In the genomic region with DNA sequence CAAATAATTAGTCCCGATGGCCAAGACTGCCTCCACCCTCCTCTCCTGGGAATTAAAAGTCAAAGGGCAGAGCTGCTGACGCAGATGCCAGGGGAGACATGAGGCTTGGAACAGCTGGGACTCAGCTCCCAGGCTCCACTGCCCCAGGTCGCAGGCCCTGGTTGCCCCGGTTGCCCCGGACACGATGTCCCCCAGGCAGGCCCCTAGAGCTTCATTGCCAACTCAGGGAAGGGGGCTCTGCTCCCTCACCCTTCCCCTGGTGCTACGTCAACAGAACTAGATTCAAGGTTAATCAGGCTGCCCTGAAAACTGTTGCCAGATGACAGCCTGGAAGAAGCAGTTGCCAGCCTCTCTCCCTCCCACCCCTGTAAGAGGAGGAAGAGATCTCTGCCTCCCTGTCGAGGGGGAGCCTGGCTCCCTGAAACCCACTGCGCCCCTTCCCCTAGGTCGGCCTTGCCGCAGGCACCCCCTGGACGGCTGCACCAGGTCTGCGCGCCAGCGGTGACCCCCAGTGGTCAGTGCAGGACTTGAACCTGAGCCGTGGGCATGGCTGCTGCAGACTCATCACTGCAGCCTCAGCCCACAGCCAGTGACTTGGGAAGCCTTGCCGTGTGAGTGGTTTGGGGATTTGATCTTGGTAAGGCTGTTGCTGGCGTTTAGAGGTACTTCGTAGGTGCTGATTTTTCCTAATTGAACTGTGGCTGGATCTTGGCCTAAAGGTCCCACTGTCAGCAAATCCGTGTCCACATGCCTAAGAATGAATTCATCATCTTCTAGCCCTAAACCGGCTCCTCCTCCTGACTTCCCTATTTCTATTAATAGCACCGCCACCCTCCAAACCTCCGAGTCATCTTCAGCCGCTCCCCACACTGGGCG, we compare ENCODE assay signal across 8 cellular contexts.
DNase-seq lines count a peak whose midpoint lies in the region; ATAC-seq, FAIRE-seq and TF ChIP-seq lines count a peak whose summit lies in the region.

No MANE protein-coding gene starts in this region.

- H3K36me3 Mint-ChIP-seq in endothelial cell (ENCODE audit: low read depth, unreplicated experiment) (no peaks in the 10 kb centered on the region), mesothelial cell of epicardium (no peaks in the 10 kb centered on the region)
- H3K36me3 Mint-ChIP-seq in stimulated activated effector memory CD8-positive, alpha-beta T cell treated with anti-CD3 and anti-CD28 coated beads, Interleukin-12 subunit alpha, Interleukin-12 subunit beta, amount 100 ng/mL, for 72 hours, result peaks cover 6% of the 10 kb centered on the region

- H3K4me1 Mint-ChIP-seq in endothelial cell (ENCODE audit: unreplicated experiment) (peaks cover 40% of the 10 kb centered on the region), mesothelial cell of epicardium (peaks cover 56% of the 10 kb centered on the region)
- peaks cover 40% of the 10 kb centered on the region for H3K4me1 Mint-ChIP-seq in stimulated activated effector memory CD8-positive, alpha-beta T cell treated with anti-CD3 and anti-CD28 coated beads, Interleukin-12 subunit alpha, Interleukin-12 subunit beta, amount 100 ng/mL, for 72 hours

- peak overlapping the region; percentile 13 for H3K27ac Mint-ChIP-seq in endothelial cell (ENCODE audit: unreplicated experiment)
- H3K27ac Mint-ChIP-seq in mesothelial cell of epicardium, result peak overlapping the region; percentile 51
- H3K27ac Mint-ChIP-seq in stimulated activated effector memory CD8-positive, alpha-beta T cell treated with anti-CD3 and anti-CD28 coated beads, Interleukin-12 subunit alpha, Interleukin-12 subunit beta, amount 100 ng/mL, for 72 hours, result peak overlapping the region; percentile 73

- H3K4me3 Mint-ChIP-seq in endothelial cell (ENCODE audit: unreplicated experiment) (no peak overlapping the region), mesothelial cell of epicardium (no peak overlapping the region)
- no peak overlapping the region for H3K4me3 Mint-ChIP-seq in stimulated activated effector memory CD8-positive, alpha-beta T cell treated with anti-CD3 and anti-CD28 coated beads, Interleukin-12 subunit alpha, Interleukin-12 subunit beta, amount 100 ng/mL, for 72 hours

- DNase-seq in D721Med (ENCODE audit: insufficient read length, low spot score) (peak; percentile 80), NCI-H82 treated with DMSO at 0.1 percent for 48 hours (lab: John Stamatoyannopoulos, UW; ENCODE audit: unreplicated experiment) (peak; percentile 36), endothelial cell (ENCODE audit: low spot score) (peak; percentile 62), mesothelial cell of epicardium (ENCODE audit: low spot score in 2 of 2, unreplicated experiment in 2 of 2) (peak in 1 of 2 experiments; percentile 43)
- DNase-seq in activated CD8-positive, alpha-beta memory T cell treated with anti-CD3 and anti-CD28 coated beads for 24 hours, result peak; percentile 79
- DNase-seq in stimulated activated effector memory CD8-positive, alpha-beta T cell treated with anti-CD3 and anti-CD28 coated beads, Interleukin-12 subunit alpha, Interleukin-12 subunit beta, amount 100 ng/mL, for 72 hours (ENCODE audit: low spot score in 2 of 2), result peak in 1 of 2 donors; percentile 74

- ATAC-seq in HG02885 (IDR thresholded peaks at IDR 0.05; ENCODE audit: poor library complexity, unreplicated experiment), result peak; percentile 77
- ATAC-seq in stimulated activated effector memory CD8-positive, alpha-beta T cell treated with anti-CD3 and anti-CD28 coated beads, Interleukin-12 subunit alpha, Interleukin-12 subunit beta, amount 100 ng/mL, for 72 hours, result peak; percentile 80
- ATAC-seq in GM21786 (IDR thresholded peaks at IDR 0.05; ENCODE audit: unreplicated experiment), result no peak

- H3K9me3 Mint-ChIP-seq in endothelial cell (ENCODE audit: unreplicated experiment) (no peaks in the 10 kb centered on the region), mesothelial cell of epicardium (no peaks in the 10 kb centered on the region)
- H3K9me3 Mint-ChIP-seq in stimulated activated effector memory CD8-positive, alpha-beta T cell treated with anti-CD3 and anti-CD28 coated beads, Interleukin-12 subunit alpha, Interleukin-12 subunit beta, amount 100 ng/mL, for 72 hours, result no peaks in the 10 kb centered on the region

- H3K27me3 Mint-ChIP-seq in endothelial cell (ENCODE audit: unreplicated experiment) (peaks cover 12% of the 10 kb centered on the region), mesothelial cell of epicardium (ENCODE audit: low read depth) (no peaks in the 10 kb centered on the region)

- no peak for FAIRE-seq in D721Med (lab: Jason Lieb, UNC)

- TF ChIP-seq CTCF in D721Med (IDR thresholded peaks at IDR 0.05; ENCODE audit: insufficient read depth, missing control alignments) (peak; percentile 79), endothelial cell (IDR thresholded peaks at IDR 0.05; ENCODE audit: unreplicated experiment) (peak; percentile 67), mesothelial cell of epicardium (IDR thresholded peaks at IDR 0.05; ENCODE audit: unreplicated experiment) (peak; percentile 27)

Comparison
In these comparisons a context has a peak if more than half of its experiments do, and no peak if none do; other contexts are left out.
1. CTCF ChIP-seq: peak in every context shown above with its lines; median percentile 79 in D721Med; 67 in endothelial cell; 27 in mesothelial cell of epicardium.
2. H3K27ac Mint-ChIP-seq: peak in every context shown above with its lines; median percentile 73 in stimulated activated effector memory CD8-positive, alpha-beta T cell treated with anti-CD3 and anti-CD28 coated beads, Interleukin-12 subunit alpha, Interleukin-12 subunit beta, amount 100 ng/mL, for 72 hours; 51 in mesothelial cell of epicardium; 13 in endothelial cell.